Comparison of ENCODE assay signal across 16 cellular contexts in the genomic region with DNA sequence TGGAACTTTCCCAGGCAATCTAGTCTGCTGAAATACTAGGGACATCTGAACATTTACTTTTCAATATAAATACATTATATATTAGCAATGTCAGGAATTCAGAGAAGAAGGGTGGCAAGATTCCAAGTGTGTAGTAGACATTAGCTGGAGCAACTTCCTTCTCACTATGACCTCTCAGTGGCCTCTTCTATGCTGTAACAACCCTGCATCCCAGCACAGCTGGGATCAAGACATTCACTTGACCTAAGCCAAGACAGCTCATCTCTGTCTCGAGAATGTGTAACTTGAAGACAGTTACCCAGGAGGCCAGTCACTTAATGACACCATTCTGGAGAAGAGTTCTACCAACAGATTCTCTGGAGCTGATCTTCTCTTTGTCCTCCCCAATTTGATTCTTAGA.
DNase-seq lines count a peak whose midpoint lies in the region; ATAC-seq and TF ChIP-seq lines count a peak whose summit lies in the region.
"Had no signal": no experiment of that assay in that cellular context is flagged by ENCODE, and none has a peak within 500 bp of the region (broad histone marks: within the 10 kb centered on the region; RNA-seq: fewer than 3 reads in every experiment).

No MANE protein-coding gene starts in this region.

- peak; percentile 92 for DNase-seq in ACHN
- peak; percentile 41 for DNase-seq in HK-2 (ENCODE audit: unreplicated experiment)
- DNase-seq in cardiac fibroblast (ENCODE audit: low read depth in 2 of 2) = peak; percentile 79 to 82
- peak; percentile 94 for DNase-seq in kidney tubule cell (ENCODE audit: low spot score)
- DNase-seq in KBM-7 = no peak
- no peak for DNase-seq in NOMO-1 treated with dmso at 0.1 percent for 144 hours (lab: John Stamatoyannopoulos, UW; ENCODE audit: unreplicated experiment)
- DNase-seq in SW480 (ENCODE audit: low spot score) = no peak
- DNase-seq: activated CD8-positive, alpha-beta memory T cell treated with anti-CD3 and anti-CD28 coated beads, Interleukin-2, amount 10 ng/mL, durations not matched to agents 7 days and 5 days; activated naive CD4-positive, alpha-beta T cell treated with anti-CD3 and anti-CD28 coated beads, Interleukin-2, amount 50 U/mL, for 16 hours; hippocampal formation; left ventricle myocardium inferior; naive thymus-derived CD4-positive, alpha-beta T cell; NCI-H1417; stimulated activated CD4-positive, alpha-beta T cell treated with anti-CD3 and anti-CD28 coated beads, Interleukin-4, amount 100 ng/mL, for 1 hour had no signal

- ATAC-seq in HG03565 (IDR thresholded peaks at IDR 0.05; ENCODE audit: unreplicated experiment) = no peak
- ATAC-seq: activated CD8-positive, alpha-beta memory T cell treated with anti-CD3 and anti-CD28 coated beads, Interleukin-2, amount 10 ng/mL, durations not matched to agents 7 days and 5 days; naive thymus-derived CD4-positive, alpha-beta T cell had no signal

- no peak for TF ChIP-seq CTCF in cardiac fibroblast (IDR thresholded peaks at IDR 0.05; ENCODE audit: low read depth, low read length)

- H3K4me3 ChIP-seq in cardiac fibroblast (replicated peaks in 1 of 2; ENCODE audit: low read depth in 2 of 2, low read length in 2 of 2) = no peak overlapping the region
- H3K4me3 ChIP-seq: left ventricle myocardium inferior, SJSA1 had no signal

- in situ Hi-C loops in ACHN (cut with HindIII; ENCODE audit: low pct_ligation_motif_present, low pct_unique_long_range_greater_than_20kb, low sequenced_read_pairs) = no loop called here
- in situ Hi-C loops in KBM-7 (cut with MboI; ENCODE audit: low pct_unique_long_range_greater_than_20kb, low sequenced_read_pairs) = no loop called here

Comparison
In these comparisons a context has a peak if more than half of its experiments do, and no peak if none do; other contexts are left out.
1. DNase-seq: peak in ACHN (single experiment), HK-2 (single experiment), cardiac fibroblast (2 of 2) and kidney tubule cell (single experiment); none in KBM-7 (single experiment), NOMO-1 treated with dmso at 0.1 percent for 144 hours (single experiment) and SW480 (single experiment).